11 cellular contexts compared by ENCODE assay signal in genomic region chr9:69388596-69388995, GRCh38.
DNase-seq lines count a peak whose midpoint lies in the region; ATAC-seq and TF ChIP-seq lines count a peak whose summit lies in the region.
"Had no signal": no experiment of that assay in that cellular context is flagged by ENCODE, and none has a peak within 500 bp of the region (broad histone marks: within the 10 kb centered on the region; RNA-seq: fewer than 3 reads in every experiment).

No MANE protein-coding gene starts in this region.

- H2BK5ac ChIP-seq in mesendoderm (ENCODE audit: low read length) = no peak overlapping the region

- H3K36me3 ChIP-seq in left ventricle myocardium inferior = peaks cover 38% of the 10 kb centered on the region
- peaks cover 0 to 43% (median 3%) of the 10 kb centered on the region in 9 donors for H3K36me3 ChIP-seq in heart right ventricle
- no peaks in the 10 kb centered on the region for H3K36me3 ChIP-seq in body of pancreas (replicated peaks in 1 of 2; ENCODE audit: insufficient read depth in 1 of 2, low read depth in 2 of 2)
- no peaks in the 10 kb centered on the region for H3K36me3 ChIP-seq in osteoblast (ENCODE audit: insufficient read depth, low read length)
- peaks cover 6% of the 10 kb centered on the region for H3K36me3 ChIP-seq in mesendoderm (ENCODE audit: control insufficient read depth, insufficient read depth, low read length)

- H2AFZ ChIP-seq in osteoblast (ENCODE audit: low read length) = no peak overlapping the region

- intact Hi-C loops in left ventricle myocardium inferior (cut with micrococcal nuclease) = no loop called here
- intact Hi-C loops in heart right ventricle (cut with DNase I) = loop anchor here in 4 of 10 donors (5.0 to 10.0 kb wide), 4 partner anchors 61 to 164 kb away; partner anchors contain the start of gene ENTREP1 (in 1 of the 4)
- intact Hi-C loops in body of pancreas (cut with DNase I) = no loop called here

- no peaks in the 10 kb centered on the region for H3K79me1 ChIP-seq in mesendoderm (ENCODE audit: low read length)

- H4K5ac ChIP-seq in mesendoderm (ENCODE audit: low read length) = no peak overlapping the region

- ATAC-seq in heart right ventricle = no peak
- ATAC-seq in body of pancreas = peak; percentile 49
- ATAC-seq: CD8-positive, alpha-beta T cell had no signal

- TF ChIP-seq POLR2A in body of pancreas (IDR thresholded peaks at IDR 0.05) = no peak

- no peaks in the 10 kb centered on the region for H3K79me2 ChIP-seq in osteoblast (ENCODE audit: insufficient read depth, low read length)
- H3K79me2 ChIP-seq in mesendoderm (ENCODE audit: control insufficient read depth, insufficient read depth, low read length) = no peaks in the 10 kb centered on the region

- peak overlapping the region; percentile 78 for H3K27ac ChIP-seq in left ventricle myocardium inferior (replicated peaks)
- H3K27ac ChIP-seq in heart right ventricle = peak overlapping the region in 2 of 10 donors; percentile 6 to 11
- peak overlapping the region in 2 of 4 donors; percentile 22 to 45 for H3K27ac ChIP-seq in body of pancreas
- H3K27ac ChIP-seq in osteoblast (ENCODE audit: low read depth, low read length) = no peak overlapping the region
- no peak overlapping the region for H3K27ac ChIP-seq in mesendoderm (ENCODE audit: low read depth, low read length)

- H4K8ac ChIP-seq in mesendoderm (ENCODE audit: low read depth, low read length) = no peak overlapping the region

- peaks cover 3% of the 10 kb centered on the region for H3K9me3 ChIP-seq in left ventricle myocardium inferior (replicated peaks)
- no peaks in the 10 kb centered on the region for H3K9me3 ChIP-seq in heart right ventricle
- H3K9me3 ChIP-seq in body of pancreas = no peaks in the 10 kb centered on the region
- H3K9me3 ChIP-seq in osteoblast (ENCODE audit: low read depth, low read length) = no peaks in the 10 kb centered on the region

- no peak overlapping the region for H3K56ac ChIP-seq in mesendoderm (ENCODE audit: low read length)

- no peaks in the 10 kb centered on the region for H4K20me1 ChIP-seq in osteoblast (ENCODE audit: insufficient read depth, low read length)

- H2BK120ac ChIP-seq in mesendoderm (ENCODE audit: low read depth, low read length) = no peak overlapping the region

- H3K27me3 ChIP-seq in left ventricle myocardium inferior (ENCODE audit: low read depth) (no peaks in the 10 kb centered on the region), heart right ventricle (no peaks in the 10 kb centered on the region), body of pancreas (no peaks in the 10 kb centered on the region), osteoblast (ENCODE audit: insufficient read depth, low read length) (peaks cover 21% of the 10 kb centered on the region), mesendoderm (ENCODE audit: insufficient read depth, low read length, poor library complexity) (no peaks in the 10 kb centered on the region)

- H3K23ac ChIP-seq in mesendoderm (ENCODE audit: low read length) = no peak overlapping the region

- no peak overlapping the region for H2AK5ac ChIP-seq in mesendoderm (ENCODE audit: low read length)

- 81 to 86% methylated on average over 3 of the region's 3 CpGs for WGBS in heart right ventricle, 2 donors
- WGBS in body of pancreas, 2 donors = 29 to 38% methylated on average over 3 of the region's 3 CpGs
- WGBS in mesendoderm (ENCODE audit: extremely low coverage, insufficient coverage, low lambda C conversion rate) = no CpG with 5 or more reads among the region's 3 CpGs

- H3K4me2 ChIP-seq in osteoblast (ENCODE audit: insufficient read depth, low read length) (no peak overlapping the region), mesendoderm (ENCODE audit: low read length) (no peak overlapping the region)

- no peak for DNase-seq in left ventricle myocardium inferior
- DNase-seq in heart right ventricle = no peak
- no peak for DNase-seq in body of pancreas
- peak; percentile 10 for DNase-seq in osteoblast (ENCODE audit: insufficient read length, low spot score, missing footprints)
- no peak for DNase-seq in OCI-M1 (lab: John Stamatoyannopoulos, UW)
- no peak for DNase-seq in mesendoderm
- DNase-seq: CD8-positive, alpha-beta T cell; COR-L47; GF-D8; GOT3; H9 had no signal

- H3K4me1 ChIP-seq in left ventricle myocardium inferior (peaks cover 63% of the 10 kb centered on the region), heart right ventricle (peaks cover 6 to 60% (median 30%) of the 10 kb centered on the region in 9 donors), body of pancreas (peaks cover 48% of the 10 kb centered on the region), osteoblast (ENCODE audit: insufficient read depth, low read length) (no peaks in the 10 kb centered on the region), mesendoderm (ENCODE audit: control insufficient read depth, low read depth, low read length) (no peaks in the 10 kb centered on the region)

- H2BK15ac ChIP-seq in mesendoderm (replicated peaks; ENCODE audit: low read depth) = no peak overlapping the region

- no peak overlapping the region for H3K18ac ChIP-seq in mesendoderm (ENCODE audit: low read length)

- no peak overlapping the region for H3K9ac ChIP-seq in mesendoderm (ENCODE audit: low read length)

- H3K4ac ChIP-seq in mesendoderm (ENCODE audit: low read depth, low read length) = no peak overlapping the region

- TF ChIP-seq CTCF in left ventricle myocardium inferior (IDR thresholded peaks at IDR 0.05; ENCODE audit: borderline replicate concordance) (no peak), heart right ventricle (IDR thresholded peaks at IDR 0.05) (no peak), body of pancreas (IDR thresholded peaks at IDR 0.05) (no peak), osteoblast (IDR thresholded peaks at IDR 0.05; ENCODE audit: extremely low read depth, low read depth, low read length) (no peak)

- H3K4me3 ChIP-seq in left ventricle myocardium inferior (no peak overlapping the region), heart right ventricle (no peak overlapping the region), body of pancreas (no peak overlapping the region), osteoblast (ENCODE audit: insufficient read depth, low read length) (no peak overlapping the region), mesendoderm (ENCODE audit: low read length) (no peak overlapping the region)
